Comparison of ENCODE assay signal across 1 cellular context in the genomic region with DNA sequence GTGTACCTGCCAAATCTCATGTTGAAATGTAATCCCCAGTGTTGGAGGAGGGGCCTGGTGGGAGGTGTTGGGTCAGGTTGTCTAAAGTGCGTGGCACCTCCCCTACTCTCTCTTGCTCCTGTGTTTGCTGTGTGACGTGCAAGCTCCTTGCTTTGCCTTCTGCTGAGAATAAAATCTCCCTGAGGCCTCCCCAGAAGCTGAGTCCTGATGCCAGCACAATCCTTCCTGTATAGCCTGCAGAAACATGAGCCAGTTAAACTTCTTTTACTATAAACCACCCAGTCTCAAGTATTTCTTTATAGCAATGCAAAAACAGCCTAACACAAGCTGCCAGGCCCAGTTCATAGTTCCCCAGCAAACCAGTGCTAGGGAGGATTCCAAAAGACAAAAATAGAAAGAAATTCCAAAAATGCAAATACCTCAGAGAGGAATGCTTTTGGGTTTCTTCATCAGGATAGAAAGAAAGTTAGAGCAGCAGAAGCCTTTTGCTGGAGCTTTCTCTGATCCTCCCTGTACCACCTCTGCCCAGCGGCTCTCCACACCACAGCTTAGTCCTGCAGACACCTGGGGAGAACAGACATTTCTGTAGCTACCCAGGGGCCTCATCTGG.
TF ChIP-seq lines count a peak whose summit lies in the region.

No MANE protein-coding gene starts in this region.

TF ChIP-seq in HCT116, 20 proteins besides CTCF, POLR2A, EP300 and RAD21:
- TF ChIP-seq, protein P1, sequence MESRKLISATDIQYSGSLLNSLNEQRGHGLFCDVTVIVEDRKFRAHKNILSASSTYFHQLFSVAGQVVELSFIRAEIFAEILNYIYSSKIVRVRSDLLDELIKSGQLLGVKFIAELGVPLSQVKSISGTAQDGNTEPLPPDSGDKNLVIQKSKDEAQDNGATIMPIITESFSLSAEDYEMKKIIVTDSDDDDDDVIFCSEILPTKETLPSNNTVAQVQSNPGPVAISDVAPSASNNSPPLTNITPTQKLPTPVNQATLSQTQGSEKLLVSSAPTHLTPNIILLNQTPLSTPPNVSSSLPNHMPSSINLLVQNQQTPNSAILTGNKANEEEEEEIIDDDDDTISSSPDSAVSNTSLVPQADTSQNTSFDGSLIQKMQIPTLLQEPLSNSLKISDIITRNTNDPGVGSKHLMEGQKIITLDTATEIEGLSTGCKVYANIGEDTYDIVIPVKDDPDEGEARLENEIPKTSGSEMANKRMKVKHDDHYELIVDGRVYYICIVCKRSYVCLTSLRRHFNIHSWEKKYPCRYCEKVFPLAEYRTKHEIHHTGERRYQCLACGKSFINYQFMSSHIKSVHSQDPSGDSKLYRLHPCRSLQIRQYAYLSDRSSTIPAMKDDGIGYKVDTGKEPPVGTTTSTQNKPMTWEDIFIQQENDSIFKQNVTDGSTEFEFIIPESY (IDR thresholded peaks at IDR 0.05; ENCODE audit: extremely low read depth, insufficient replicate concordance, low read length) = no peak
- TF ChIP-seq, protein P2, sequence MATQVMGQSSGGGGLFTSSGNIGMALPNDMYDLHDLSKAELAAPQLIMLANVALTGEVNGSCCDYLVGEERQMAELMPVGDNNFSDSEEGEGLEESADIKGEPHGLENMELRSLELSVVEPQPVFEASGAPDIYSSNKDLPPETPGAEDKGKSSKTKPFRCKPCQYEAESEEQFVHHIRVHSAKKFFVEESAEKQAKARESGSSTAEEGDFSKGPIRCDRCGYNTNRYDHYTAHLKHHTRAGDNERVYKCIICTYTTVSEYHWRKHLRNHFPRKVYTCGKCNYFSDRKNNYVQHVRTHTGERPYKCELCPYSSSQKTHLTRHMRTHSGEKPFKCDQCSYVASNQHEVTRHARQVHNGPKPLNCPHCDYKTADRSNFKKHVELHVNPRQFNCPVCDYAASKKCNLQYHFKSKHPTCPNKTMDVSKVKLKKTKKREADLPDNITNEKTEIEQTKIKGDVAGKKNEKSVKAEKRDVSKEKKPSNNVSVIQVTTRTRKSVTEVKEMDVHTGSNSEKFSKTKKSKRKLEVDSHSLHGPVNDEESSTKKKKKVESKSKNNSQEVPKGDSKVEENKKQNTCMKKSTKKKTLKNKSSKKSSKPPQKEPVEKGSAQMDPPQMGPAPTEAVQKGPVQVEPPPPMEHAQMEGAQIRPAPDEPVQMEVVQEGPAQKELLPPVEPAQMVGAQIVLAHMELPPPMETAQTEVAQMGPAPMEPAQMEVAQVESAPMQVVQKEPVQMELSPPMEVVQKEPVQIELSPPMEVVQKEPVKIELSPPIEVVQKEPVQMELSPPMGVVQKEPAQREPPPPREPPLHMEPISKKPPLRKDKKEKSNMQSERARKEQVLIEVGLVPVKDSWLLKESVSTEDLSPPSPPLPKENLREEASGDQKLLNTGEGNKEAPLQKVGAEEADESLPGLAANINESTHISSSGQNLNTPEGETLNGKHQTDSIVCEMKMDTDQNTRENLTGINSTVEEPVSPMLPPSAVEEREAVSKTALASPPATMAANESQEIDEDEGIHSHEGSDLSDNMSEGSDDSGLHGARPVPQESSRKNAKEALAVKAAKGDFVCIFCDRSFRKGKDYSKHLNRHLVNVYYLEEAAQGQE (IDR thresholded peaks at IDR 0.05; ENCODE audit: low read depth) = no peak
- TF ChIP-seq, protein P3, sequence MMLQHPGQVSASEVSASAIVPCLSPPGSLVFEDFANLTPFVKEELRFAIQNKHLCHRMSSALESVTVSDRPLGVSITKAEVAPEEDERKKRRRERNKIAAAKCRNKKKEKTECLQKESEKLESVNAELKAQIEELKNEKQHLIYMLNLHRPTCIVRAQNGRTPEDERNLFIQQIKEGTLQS (IDR thresholded peaks at IDR 0.05) = no peak
- no peak for TF ChIP-seq ZFX (IDR thresholded peaks at IDR 0.05)
- no peak for TF ChIP-seq CBX3 (IDR thresholded peaks at IDR 0.05; ENCODE audit: low read depth)
- TF ChIP-seq TCF7L2 (IDR thresholded peaks at IDR 0.05; ENCODE audit: borderline replicate concordance, extremely low read depth, insufficient read depth, insufficient read length) = no peak
- no peak for TF ChIP-seq EZH2phosphoT487 (IDR thresholded peaks at IDR 0.05; ENCODE audit: borderline replicate concordance)
- no peak for TF ChIP-seq ZNF274 (IDR thresholded peaks at IDR 0.05; ENCODE audit: low read depth, low read length)
- no peak for TF ChIP-seq CEBPB (IDR thresholded peaks at IDR 0.05; ENCODE audit: low read depth)
- no peak for TF ChIP-seq JUND (IDR thresholded peaks at IDR 0.05)
- TF ChIP-seq FOSL1 (IDR thresholded peaks at IDR 0.05; ENCODE audit: low read depth) = no peak
- TF ChIP-seq ELF1 (IDR thresholded peaks at IDR 0.05; ENCODE audit: borderline replicate concordance, low read depth) = no peak
- no peak for TF ChIP-seq YY1 (IDR thresholded peaks at IDR 0.05; ENCODE audit: extremely low read depth, insufficient replicate concordance, low read depth, low read length)
- no peak for TF ChIP-seq SIN3A (IDR thresholded peaks at IDR 0.05; ENCODE audit: low read depth)
- TF ChIP-seq, protein P4, sequence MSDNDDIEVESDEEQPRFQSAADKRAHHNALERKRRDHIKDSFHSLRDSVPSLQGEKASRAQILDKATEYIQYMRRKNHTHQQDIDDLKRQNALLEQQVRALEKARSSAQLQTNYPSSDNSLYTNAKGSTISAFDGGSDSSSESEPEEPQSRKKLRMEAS (IDR thresholded peaks at IDR 0.05) = no peak
- no peak for TF ChIP-seq SP1 (IDR thresholded peaks at IDR 0.05; ENCODE audit: low read depth)
- TF ChIP-seq EGR1 (IDR thresholded peaks at IDR 0.05; ENCODE audit: low read depth) = no peak
- no peak for TF ChIP-seq EZH2 (IDR thresholded peaks at IDR 0.05)
TF ChIP-seq in HCT116: peak in this region for 0.
